Comparison of ENCODE assay signal across 15 cellular contexts in genomic region chr1:182716740-182717720, GRCh38. TPM values are rescaled to one million over a fixed set of nuclear protein-coding genes. Genes with fewer than 3 reads are reported as not detected.
DNase-seq lines count a peak whose midpoint lies in the region; ATAC-seq and TF ChIP-seq lines count a peak whose summit lies in the region.
"Had no signal": no experiment of that assay in that cellular context is flagged by ENCODE, and none has a peak within 500 bp of the region (broad histone marks: within the 10 kb centered on the region; RNA-seq: fewer than 3 reads in every experiment).

No MANE protein-coding gene starts in this region.

- TF ChIP-seq POLR2A in right lobe of liver (IDR thresholded peaks at IDR 0.05), result no peak

- DNase-seq in CD8-positive, alpha-beta T cell, result no peak
- DNase-seq in T-helper 17 cell (no peak), right lobe of liver (no peak), DMS153 (lab: John Stamatoyannopoulos, UW) (no peak), foreskin fibroblast (no peak), SJCRH30 (no peak)
- DNase-seq: CD4-positive, alpha-beta T cell; cerebellar nuclear complex; islet precursor cell; KG1; naive B cell had no signal

- H3K27me3 Mint-ChIP-seq in CD8-positive, alpha-beta T cell (ENCODE audit: low read depth), result peaks cover 4% of the 10 kb centered on the region
- peaks cover 19% of the 10 kb centered on the region for H3K27me3 Mint-ChIP-seq in T-helper 17 cell

- peaks cover 16% of the 10 kb centered on the region for H3K4me1 Mint-ChIP-seq in CD8-positive, alpha-beta T cell (ENCODE audit: low read depth)
- H3K4me1 Mint-ChIP-seq in T-helper 17 cell, result peaks cover 10% of the 10 kb centered on the region

- WGBS in right lobe of liver (ENCODE audit: insufficient coverage, low coverage, low lambda C conversion rate, missing lambda C conversion rate), result 46% methylated on average over 4 of the region's 4 CpGs

- POLR2A ChIA-PET in CD8-positive, alpha-beta T cell (lab: Charles Lee), result interaction anchor here (0.6 kb wide), 1 partner anchor 98 kb away, joined by 3 read pairs; no protein-coding TSS in a partner anchor

- H3K36me3 Mint-ChIP-seq in CD8-positive, alpha-beta T cell, result no peaks in the 10 kb centered on the region
- no peaks in the 10 kb centered on the region for H3K36me3 Mint-ChIP-seq in T-helper 17 cell (ENCODE audit: low read depth)
- H3K36me3 Mint-ChIP-seq: naive B cell had no signal

- ATAC-seq in CD8-positive, alpha-beta T cell, result no peak
- ATAC-seq in GM18520 (IDR thresholded peaks at IDR 0.05; ENCODE audit: unreplicated experiment) (peak; percentile 56), HG02759 (IDR thresholded peaks at IDR 0.05; ENCODE audit: unreplicated experiment) (peak; percentile 71), T-helper 17 cell (no peak), right lobe of liver (no peak)

- CTCF ChIA-PET in CD8-positive, alpha-beta T cell (lab: Charles Lee), result no interaction called here

- H3K9me3 ChIP-seq in CD8-positive, alpha-beta T cell (ENCODE audit: low read length), result no peaks in the 10 kb centered on the region
- H3K9me3 ChIP-seq in T-helper 17 cell (ENCODE audit: control insufficient read depth, low read length, poor library complexity, severe bottlenecking), result no peaks in the 10 kb centered on the region
- H3K9me3 ChIP-seq in right lobe of liver, result no peaks in the 10 kb centered on the region
- no peaks in the 10 kb centered on the region for H3K9me3 ChIP-seq in SJCRH30 (replicated peaks)

- no peak overlapping the region for H3K27ac ChIP-seq in CD8-positive, alpha-beta T cell (ENCODE audit: low read depth, low read length)
- H3K27ac ChIP-seq in right lobe of liver (no peak overlapping the region), SJCRH30 (no peak overlapping the region)
- H3K27ac ChIP-seq: RWPE1 had no signal

- no peaks in the 10 kb centered on the region for H3K27me3 ChIP-seq in CD8-positive, alpha-beta T cell (ENCODE audit: insufficient read depth, low read length)
- H3K27me3 ChIP-seq in right lobe of liver (no peaks in the 10 kb centered on the region), SJCRH30 (no peaks in the 10 kb centered on the region)

- H3K4me1 ChIP-seq in CD8-positive, alpha-beta T cell (ENCODE audit: insufficient read depth, low read length), result peaks cover 6% of the 10 kb centered on the region
- H3K4me1 ChIP-seq in right lobe of liver (no peaks in the 10 kb centered on the region), SJCRH30 (no peaks in the 10 kb centered on the region)

- no peaks in the 10 kb centered on the region for H3K36me3 ChIP-seq in CD8-positive, alpha-beta T cell (ENCODE audit: insufficient read depth, low read length)
- no peaks in the 10 kb centered on the region for H3K36me3 ChIP-seq in right lobe of liver
- no peaks in the 10 kb centered on the region for H3K36me3 ChIP-seq in SJCRH30

- intact Hi-C loops in CD8-positive, alpha-beta T cell (cut with DNase I, micrococcal nuclease), result no loop called here
- intact Hi-C loops in right lobe of liver (cut with DNase I), result no loop called here

- no peak overlapping the region for H3K4me3 ChIP-seq in CD8-positive, alpha-beta T cell (ENCODE audit: low read depth, low read length)
- H3K4me3 ChIP-seq in right lobe of liver (no peak overlapping the region), foreskin fibroblast (ENCODE audit: low read depth in 1 of 2, low read length in 2 of 2) (no peak overlapping the region), SJCRH30 (no peak overlapping the region)

- H3K4me3 Mint-ChIP-seq in CD8-positive, alpha-beta T cell, result no peak overlapping the region
- no peak overlapping the region for H3K4me3 Mint-ChIP-seq in T-helper 17 cell
- H3K4me3 Mint-ChIP-seq: CD4-positive, alpha-beta T cell had no signal

- TF ChIP-seq CTCF in CD8-positive, alpha-beta T cell (IDR thresholded peaks at IDR 0.05), result no peak
- TF ChIP-seq CTCF in right lobe of liver (IDR thresholded peaks at IDR 0.05) (no peak), foreskin fibroblast (IDR thresholded peaks at IDR 0.05; ENCODE audit: low read depth, low read length) (no peak)

- peak overlapping the region; percentile 32 for H3K27ac Mint-ChIP-seq in CD8-positive, alpha-beta T cell
- peak overlapping the region; percentile 51 for H3K27ac Mint-ChIP-seq in T-helper 17 cell
- H3K27ac Mint-ChIP-seq: CD4-positive, alpha-beta T cell had no signal

- no peaks in the 10 kb centered on the region for H3K9me3 Mint-ChIP-seq in CD8-positive, alpha-beta T cell
- H3K9me3 Mint-ChIP-seq: CD4-positive, alpha-beta T cell; naive B cell had no signal

RNA-seq across cellular contexts. Expression of gene RGS8, which starts 32.6 kb away (rescaled TPM):
- not detected for total RNA-seq in CD8-positive, alpha-beta T cell
- total RNA-seq in T-helper 17 cell, result not detected
- total RNA-seq in right lobe of liver, result not detected
- 1.6 and 2.7 TPM in 2 replicates for total RNA-seq in SJCRH30 (2014; rRNA removed; shearing (Covaris generic))
- total RNA-seq: CD4-positive, alpha-beta T cell; skeletal muscle tissue had no signal

Comparison
In these comparisons a context has a peak if more than half of its experiments do, and no peak if none do; other contexts are left out.
1. ATAC-seq: peak in GM18520 (single experiment) and HG02759 (single experiment); none in CD8-positive, alpha-beta T cell (single experiment), T-helper 17 cell (single experiment) and right lobe of liver (0 of 4).